In the genomic region with DNA sequence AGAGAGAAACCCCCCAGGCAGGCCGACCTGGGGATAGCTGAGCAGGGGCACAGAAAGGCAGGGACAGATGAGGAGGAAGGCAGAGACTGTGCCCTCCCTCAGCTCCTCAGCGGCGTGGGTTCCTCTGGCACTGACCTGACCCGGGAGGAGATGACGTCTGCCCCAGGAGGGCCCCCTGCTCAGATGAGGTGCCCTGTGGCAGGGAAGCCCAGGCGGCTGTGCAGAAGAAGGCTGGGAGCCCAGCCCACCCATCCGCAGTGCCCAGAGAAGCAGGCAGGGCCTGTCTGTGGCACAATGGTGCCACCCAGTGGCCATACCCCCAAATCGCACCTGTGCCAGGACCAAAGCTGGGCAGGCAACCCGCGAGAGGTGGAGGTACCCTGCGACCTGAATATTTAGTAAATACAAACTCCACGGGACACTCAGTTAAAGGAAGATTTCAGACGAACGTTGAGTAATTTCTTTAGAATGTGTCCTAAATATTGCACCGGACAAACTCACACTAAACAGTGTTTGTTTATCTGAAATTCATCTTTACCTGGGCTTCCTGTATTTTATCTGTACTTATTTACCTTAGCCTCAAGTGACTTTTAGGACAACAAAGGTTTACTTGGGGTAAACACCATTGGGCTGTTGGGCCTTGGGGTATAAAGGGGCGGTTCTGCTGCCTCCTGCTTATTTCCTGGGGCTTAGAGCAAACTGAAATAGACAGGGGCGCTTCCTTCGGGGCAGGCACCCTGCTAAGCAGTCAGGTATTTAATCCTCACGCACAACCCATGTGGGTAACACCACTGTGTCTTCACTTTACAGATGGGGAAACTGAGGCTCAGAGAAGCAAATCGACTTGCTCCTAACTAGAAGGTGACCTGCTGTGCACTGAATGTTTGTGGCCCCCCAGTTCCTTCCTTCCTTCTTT, we compare ENCODE assay signal across 8 cellular contexts. TPM values are rescaled to one million over a fixed set of nuclear protein-coding genes. Genes with fewer than 3 reads are reported as not detected.
A peak's percentile ranks its signal among the peaks of the same experiment; 100 is the strongest.
DNase-seq lines count a peak whose midpoint lies in the region; ATAC-seq, FAIRE-seq and TF ChIP-seq lines count a peak whose summit lies in the region.

No MANE protein-coding gene starts in this region.

- H3K4me2 ChIP-seq in parathyroid adenoma (ENCODE audit: low read length) = no peak overlapping the region

- in situ Hi-C loops in Panc1 (cut with HindIII; ENCODE audit: low pct_unique_long_range_greater_than_20kb, low sequenced_read_pairs) = no loop called here

- no peaks in the 10 kb centered on the region for H3K4me1 Mint-ChIP-seq in activated T-helper 17 cell treated with anti-CD3 and anti-CD28 coated beads, Interleukin-2, amount 50 U/mL, for 72 hours

- H3K27me3 ChIP-seq in Panc1 (ENCODE audit: control insufficient read depth, insufficient read depth, low read length) (no peaks in the 10 kb centered on the region), parathyroid adenoma (ENCODE audit: control insufficient read depth, insufficient read depth, low read length) (no peaks in the 10 kb centered on the region)

- no peaks in the 10 kb centered on the region for H3K79me2 ChIP-seq in parathyroid adenoma

- no peak overlapping the region for H3K4me3 Mint-ChIP-seq in activated T-helper 17 cell treated with anti-CD3 and anti-CD28 coated beads, Interleukin-2, amount 50 U/mL, for 72 hours

- no peak overlapping the region for H3K9ac ChIP-seq in parathyroid adenoma

- peaks cover 15% of the 10 kb centered on the region for H3K27me3 Mint-ChIP-seq in activated T-helper 17 cell treated with anti-CD3 and anti-CD28 coated beads, Interleukin-2, amount 50 U/mL, for 72 hours

- FAIRE-seq in urothelium cell line (lab: Jason Lieb, UNC) = peak; percentile 35

- H3K9me3 ChIP-seq in Panc1 (ENCODE audit: control insufficient read depth, insufficient read depth, low read depth, low read length) (no peaks in the 10 kb centered on the region), parathyroid adenoma (ENCODE audit: control insufficient read depth, low read length) (no peaks in the 10 kb centered on the region)

- H3K4me1 ChIP-seq in Panc1 (ENCODE audit: control insufficient read depth, insufficient read depth, low read length) = no peaks in the 10 kb centered on the region
- H3K4me1 ChIP-seq in parathyroid adenoma = no peaks in the 10 kb centered on the region

- POLR2A ChIA-PET in Panc1 (lab: Charles Lee) = no interaction called here

- BruUV-seq in Panc1 (replicated peaks; lab: Mats Ljungman, UMichigan) = no TSS peak

- H3K36me3 Mint-ChIP-seq in activated T-helper 17 cell treated with anti-CD3 and anti-CD28 coated beads, Interleukin-2, amount 50 U/mL, for 72 hours (ENCODE audit: low read depth) = no peaks in the 10 kb centered on the region

- H3K36me3 ChIP-seq in Panc1 (ENCODE audit: control insufficient read depth, insufficient read depth, low read length) = no peaks in the 10 kb centered on the region
- no peaks in the 10 kb centered on the region for H3K36me3 ChIP-seq in parathyroid adenoma (ENCODE audit: control insufficient read depth, insufficient read depth, low read length)

- intact Hi-C loops in Panc1 (cut with micrococcal nuclease; ENCODE audit: unreplicated experiment) = loop anchor here (5.0 kb wide), 1 partner anchor 231 kb away; no protein-coding TSS in a partner anchor

- TF ChIP-seq CTCF in Panc1 (IDR thresholded peaks at IDR 0.05) = peak; percentile 88
- peak; percentile 60 for TF ChIP-seq CTCF in parathyroid adenoma (IDR thresholded peaks at IDR 0.05)

- H3K4me3 ChIP-seq in Panc1 (ENCODE audit: low read depth in 2 of 2, low read length in 2 of 2) (no peak overlapping the region), parathyroid adenoma (ENCODE audit: low read depth, low read length) (no peak overlapping the region)

- H3K27ac ChIP-seq in Panc1 (ENCODE audit: low read length) (no peak overlapping the region), parathyroid adenoma (no peak overlapping the region)

- peaks cover 4% of the 10 kb centered on the region for H3K9me3 Mint-ChIP-seq in activated T-helper 17 cell treated with anti-CD3 and anti-CD28 coated beads, Interleukin-2, amount 50 U/mL, for 72 hours

- peak; percentile 8 to 21 for DNase-seq in AML-193 (lab: John Stamatoyannopoulos, UW)
- DNase-seq in Panc1 (ENCODE audit: low read depth, low spot score) = peak; percentile 46
- DNase-seq in germinal center (ENCODE audit: low spot score) = peak; percentile 80
- peak; percentile 76 for DNase-seq in urothelium cell line (ENCODE audit: low spot score)

- CTCF ChIA-PET in Panc1 (lab: Charles Lee) = interaction anchor here (0.6 kb wide), 3 partner anchors 101 to 272 kb away, joined by 3 to 5 read pairs (median 4); no protein-coding TSS in a partner anchor

- ATAC-seq in GM18508 (IDR thresholded peaks at IDR 0.05; ENCODE audit: insufficient read depth, unreplicated experiment) (peak; percentile 70), HG03135 (IDR thresholded peaks at IDR 0.05; ENCODE audit: unreplicated experiment) (peak; percentile 87), Panc1 (peak; percentile 96)
- peak; percentile 73 for ATAC-seq in activated T-helper 17 cell treated with anti-CD3 and anti-CD28 coated beads, Interleukin-2, amount 50 U/mL, for 72 hours (replicated peaks)

- H2AFZ ChIP-seq in parathyroid adenoma = peak overlapping the region; percentile 38

- H3K27ac Mint-ChIP-seq in activated T-helper 17 cell treated with anti-CD3 and anti-CD28 coated beads, Interleukin-2, amount 50 U/mL, for 72 hours = no peak overlapping the region

RNA-seq across cellular contexts. Expression of a gene that starts 46.5 kb away (rescaled TPM):
- not detected for total RNA-seq in Panc1 (2021; ENCODE audit: unreplicated experiment)
- polyA plus RNA-seq in Panc1 (2012; ENCODE audit: insufficient read length) = not detected
- total RNA-seq in activated T-helper 17 cell treated with anti-CD3 and anti-CD28 coated beads, Interleukin-2, amount 50 U/mL, for 72 hours = not detected

Comparison
In these comparisons a context has a peak if more than half of its experiments do, and no peak if none do; other contexts are left out.
1. DNase-seq: peak in every context shown above with its lines; median percentile 80 in germinal center; 76 in urothelium cell line; 46 in Panc1; 14 in AML-193.